ENCODE assay signal across 19 cellular contexts in the genomic region with DNA sequence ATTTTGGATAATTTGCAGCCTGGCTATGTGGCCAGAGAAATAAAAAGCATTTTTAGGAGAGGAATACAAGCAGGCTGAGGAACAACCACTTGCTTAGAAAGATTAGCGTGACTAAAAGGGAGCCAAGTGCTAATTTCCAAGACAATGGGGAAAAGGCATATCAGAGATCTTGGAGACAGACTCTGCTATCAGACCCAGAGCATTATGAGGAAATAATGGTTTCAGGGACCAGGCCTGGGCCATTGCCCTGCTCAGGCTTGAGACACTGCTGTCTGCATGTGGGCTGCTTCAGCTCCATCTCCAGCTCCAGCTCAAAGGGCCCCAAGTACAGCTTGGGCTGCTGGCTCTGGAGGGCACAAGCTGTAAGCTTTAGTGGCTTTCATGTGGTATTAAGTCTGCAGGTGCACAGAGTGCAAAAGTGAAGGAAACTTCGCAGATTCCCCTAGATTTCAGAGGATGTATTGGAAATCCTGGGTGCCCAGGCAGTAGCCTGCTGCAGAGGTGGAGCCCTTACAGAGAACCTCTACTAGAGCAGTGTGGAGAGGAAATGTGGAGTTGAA.
"Had no signal": no experiment of that assay in that cellular context is flagged by ENCODE, and none has a peak within 500 bp of the region (broad histone marks: within the 10 kb centered on the region; RNA-seq: fewer than 3 reads in every experiment).

No MANE protein-coding gene starts in this region.

- DNase-seq: activated CD8-positive, alpha-beta memory T cell treated with anti-CD3 and anti-CD28 coated beads, Interleukin-2, amount 50 U/mL, for 4 hours; activated naive CD4-positive, alpha-beta T cell treated with Interleukin-2 at 50 U/mL for 16 hours; activated naive CD8-positive, alpha-beta T cell treated with anti-CD3 and anti-CD28 coated beads for 36 hours; activated T-cell treated with anti-CD3 and anti-CD28 coated beads, Interleukin-2, amount 50 U/mL, for 4 hours; central memory CD4-positive, alpha-beta T cell; dermis blood vessel endothelial cell; effector CD8-positive, alpha-beta T cell; erythroblast; foreskin fibroblast; left ventricle myocardium superior; mammary epithelial cell; occipital lobe; right lobe of liver; stimulated activated CD4-positive, alpha-beta T cell treated with anti-CD3 and anti-CD28 coated beads, Interleukin-1b, Interleukin-23, amount 100 ng/mL, for 48 hours; stimulated activated naive CD8-positive, alpha-beta T cell treated with anti-CD3 and anti-CD28 coated beads, Interleukin-15, amount 100 ng/mL, for 72 hours; T-helper 9 cell; tibial artery had no signal

- FAIRE-seq: astrocyte had no signal

- H3K27ac ChIP-seq: right lobe of liver, skin epidermis, tibial artery had no signal

- H3K4me3 Mint-ChIP-seq: activated naive CD8-positive, alpha-beta T cell treated with anti-CD3 and anti-CD28 coated beads for 36 hours; activated T-cell treated with anti-CD3 and anti-CD28 coated beads, Interleukin-2, amount 50 U/mL, for 4 hours; stimulated activated naive CD8-positive, alpha-beta T cell treated with anti-CD3 and anti-CD28 coated beads, Interleukin-15, amount 100 ng/mL, for 72 hours had no signal

- H3K36me3 ChIP-seq: right lobe of liver, tibial artery had no signal

- H3K27me3 Mint-ChIP-seq: activated naive CD8-positive, alpha-beta T cell treated with anti-CD3 and anti-CD28 coated beads for 36 hours; stimulated activated naive CD8-positive, alpha-beta T cell treated with anti-CD3 and anti-CD28 coated beads, Interleukin-15, amount 100 ng/mL, for 72 hours had no signal

- H3K4me1 ChIP-seq: right lobe of liver had no signal

- H3K4me3 ChIP-seq: right lobe of liver, skin epidermis, tibial artery had no signal

- H3K9me3 ChIP-seq: right lobe of liver, tibial artery had no signal

- H3K27ac Mint-ChIP-seq: activated naive CD8-positive, alpha-beta T cell treated with anti-CD3 and anti-CD28 coated beads for 36 hours; stimulated activated naive CD8-positive, alpha-beta T cell treated with anti-CD3 and anti-CD28 coated beads, Interleukin-15, amount 100 ng/mL, for 72 hours had no signal

- ATAC-seq: activated T-cell treated with anti-CD3 and anti-CD28 coated beads, Interleukin-2, amount 50 U/mL, for 4 hours; left ventricle myocardium superior; right lobe of liver; stimulated activated naive CD8-positive, alpha-beta T cell treated with anti-CD3 and anti-CD28 coated beads, Interleukin-15, amount 100 ng/mL, for 72 hours had no signal

- H3K27me3 ChIP-seq: right lobe of liver, tibial artery had no signal
